In genomic region chr21:38486705-38487104, GRCh38 we compare ENCODE assay signal across 16 cellular contexts. TPM values are rescaled to one million over a fixed set of nuclear protein-coding genes. Genes with fewer than 3 reads are reported as not detected.
A peak's percentile ranks its signal among the peaks of the same experiment; 100 is the strongest.
DNase-seq lines count a peak whose midpoint lies in the region; ATAC-seq and TF ChIP-seq lines count a peak whose summit lies in the region.
"Had no signal": no experiment of that assay in that cellular context is flagged by ENCODE, and none has a peak within 500 bp of the region (broad histone marks: within the 10 kb centered on the region; RNA-seq: fewer than 3 reads in every experiment).

No MANE protein-coding gene starts in this region.

- H3K9me3 Mint-ChIP-seq in activated naive CD4-positive, alpha-beta T cell treated with anti-CD3 and anti-CD28 coated beads for 36 hours: no peaks in the 10 kb centered on the region
- H3K9me3 Mint-ChIP-seq: neural progenitor cell; stimulated activated naive B cell treated with anti-CD40 and anti-IgM and Interleukin-4, amounts not matched to agents 10 μg/mL and 1 μg/mL and 100 μg/mL, for 72 hours had no signal

- ATAC-seq in left cardiac atrium: no peak
- ATAC-seq in upper lobe of right lung: peak; percentile 81
- ATAC-seq: stimulated activated naive B cell treated with anti-CD40 and anti-IgM and Interleukin-4, amounts not matched to agents 10 μg/mL and 1 μg/mL and 100 μg/mL, for 72 hours had no signal

- TF ChIP-seq CTCF in left ventricle myocardium inferior (IDR thresholded peaks at IDR 0.05; ENCODE audit: borderline replicate concordance) (no peak), fibroblast of the aortic adventitia (IDR thresholded peaks at IDR 0.05; ENCODE audit: insufficient read depth, low read length) (no peak), upper lobe of right lung (IDR thresholded peaks at IDR 0.05) (no peak)

- H3K27me3 ChIP-seq in left ventricle myocardium inferior (ENCODE audit: low read depth): no peaks in the 10 kb centered on the region
- no peaks in the 10 kb centered on the region for H3K27me3 ChIP-seq in upper lobe of right lung
- H3K27me3 ChIP-seq: neural progenitor cell, SJSA1 had no signal

- no peak overlapping the region for H3K27ac Mint-ChIP-seq in activated naive CD4-positive, alpha-beta T cell treated with anti-CD3 and anti-CD28 coated beads for 36 hours
- H3K27ac Mint-ChIP-seq: neural progenitor cell; stimulated activated naive B cell treated with anti-CD40 and anti-IgM and Interleukin-4, amounts not matched to agents 10 μg/mL and 1 μg/mL and 100 μg/mL, for 72 hours had no signal

- H3K4me3 ChIP-seq in left ventricle myocardium inferior (no peak overlapping the region), fibroblast of the aortic adventitia (ENCODE audit: low read depth, low read length) (no peak overlapping the region), upper lobe of right lung (no peak overlapping the region)
- H3K4me3 ChIP-seq: neural progenitor cell, SJSA1 had no signal

- no peaks in the 10 kb centered on the region for H3K36me3 ChIP-seq in left ventricle myocardium inferior
- H3K36me3 ChIP-seq in upper lobe of right lung: no peaks in the 10 kb centered on the region
- H3K36me3 ChIP-seq: neural progenitor cell, SJSA1 had no signal

- H3K27ac ChIP-seq in left ventricle myocardium inferior (replicated peaks): peak overlapping the region; percentile 22
- H3K27ac ChIP-seq in upper lobe of right lung: no peak overlapping the region
- H3K27ac ChIP-seq: KMS-11, neural progenitor cell, SJSA1 had no signal

- CTCF ChIA-PET in activated naive CD4-positive, alpha-beta T cell treated with anti-CD3 and anti-CD28 coated beads for 36 hours (lab: Charles Lee): no interaction called here

- H3K36me3 Mint-ChIP-seq in activated naive CD4-positive, alpha-beta T cell treated with anti-CD3 and anti-CD28 coated beads for 36 hours (ENCODE audit: low read depth): no peaks in the 10 kb centered on the region
- H3K36me3 Mint-ChIP-seq: neural progenitor cell; stimulated activated naive B cell treated with anti-CD40 and anti-IgM and Interleukin-4, amounts not matched to agents 10 μg/mL and 1 μg/mL and 100 μg/mL, for 72 hours had no signal

- H3K27me3 Mint-ChIP-seq in activated naive CD4-positive, alpha-beta T cell treated with anti-CD3 and anti-CD28 coated beads for 36 hours (ENCODE audit: low read depth): peaks cover 31% of the 10 kb centered on the region

- H3K4me1 ChIP-seq in left ventricle myocardium inferior (peaks cover 79% of the 10 kb centered on the region), upper lobe of right lung (peaks cover 9% of the 10 kb centered on the region)

- DNase-seq in left ventricle myocardium inferior: no peak
- no peak for DNase-seq in left cardiac atrium
- peak; percentile 52 for DNase-seq in SKM-1 (lab: John Stamatoyannopoulos, UW; ENCODE audit: unreplicated experiment)
- DNase-seq in fibroblast of the aortic adventitia (ENCODE audit: low read depth): peak; percentile 16
- DNase-seq in upper lobe of right lung: no peak
- DNase-seq in activated naive CD4-positive, alpha-beta T cell treated with anti-CD3 and anti-CD28 coated beads for 36 hours: no peak
- no peak for DNase-seq in stimulated activated CD4-positive, alpha-beta T cell treated with anti-CD3 and anti-CD28 coated beads, Interleukin-4, amount 100 ng/mL, for 4 hours
- no peak for DNase-seq in hypothalamus (lab: John Stamatoyannopoulos, UW)
- DNase-seq: activated CD8-positive, alpha-beta memory T cell treated with anti-CD3 and anti-CD28 coated beads for 24 hours; activated effector memory CD4-positive, alpha-beta T cell treated with Interleukin-2 at 50 U/mL for 16 hours; mesendoderm; NCI-H2081 treated with DMSO at 0.1 percent for 48 hours; stimulated activated naive B cell treated with anti-CD40 and anti-IgM and Interleukin-4, amounts not matched to agents 10 μg/mL and 1 μg/mL and 100 μg/mL, for 72 hours had no signal

- H3K9me3 ChIP-seq in left ventricle myocardium inferior (replicated peaks) (no peaks in the 10 kb centered on the region), upper lobe of right lung (no peaks in the 10 kb centered on the region)
- H3K9me3 ChIP-seq: SJSA1 had no signal

- intact Hi-C loops in left ventricle myocardium inferior (cut with micrococcal nuclease): no loop called here
- intact Hi-C loops in left cardiac atrium (cut with DNase I): no loop called here
- intact Hi-C loops in upper lobe of right lung (cut with DNase I): no loop called here
- intact Hi-C loops in activated naive CD4-positive, alpha-beta T cell treated with anti-CD3 and anti-CD28 coated beads for 36 hours (cut with micrococcal nuclease): no loop called here

- no peak overlapping the region for H3K4me3 Mint-ChIP-seq in activated naive CD4-positive, alpha-beta T cell treated with anti-CD3 and anti-CD28 coated beads for 36 hours
- H3K4me3 Mint-ChIP-seq: neural progenitor cell; stimulated activated naive B cell treated with anti-CD40 and anti-IgM and Interleukin-4, amounts not matched to agents 10 μg/mL and 1 μg/mL and 100 μg/mL, for 72 hours had no signal

- no peaks in the 10 kb centered on the region for H3K4me1 Mint-ChIP-seq in activated naive CD4-positive, alpha-beta T cell treated with anti-CD3 and anti-CD28 coated beads for 36 hours (ENCODE audit: low read depth)

RNA-seq across cellular contexts. Expression of gene ERG, which starts 11.6 kb away (rescaled TPM):
- total RNA-seq in left ventricle myocardium inferior: 17.3 TPM
- 10 to 100 TPM; 16.1 to 27.2 TPM for total RNA-seq in left cardiac atrium
- total RNA-seq in fibroblast of the aortic adventitia (ENCODE audit: low replicate concordance): 6.9 and 9.9 TPM in 2 replicates
- total RNA-seq in upper lobe of right lung: 36.7 TPM
- total RNA-seq in activated naive CD4-positive, alpha-beta T cell treated with anti-CD3 and anti-CD28 coated beads for 36 hours: not detected

Comparison
In these comparisons a context has a peak if more than half of its experiments do, and no peak if none do; other contexts are left out.
1. DNase-seq: peak in SKM-1 (single experiment) and fibroblast of the aortic adventitia (single experiment); none in left ventricle myocardium inferior (single experiment), left cardiac atrium (single experiment), upper lobe of right lung (single experiment), activated naive CD4-positive, alpha-beta T cell treated with anti-CD3 and anti-CD28 coated beads for 36 hours (single experiment), stimulated activated CD4-positive, alpha-beta T cell treated with anti-CD3 and anti-CD28 coated beads, Interleukin-4, amount 100 ng/mL, for 4 hours (0 of 2) and hypothalamus (0 of 51).